In genomic region chr12:89385965-89386537, GRCh38 we compare ENCODE assay signal across 20 cellular contexts. TPM values are rescaled to one million over a fixed set of nuclear protein-coding genes. Genes with fewer than 3 reads are reported as not detected.
DNase-seq lines count a peak whose midpoint lies in the region; ATAC-seq and TF ChIP-seq lines count a peak whose summit lies in the region.
"Had no signal": no experiment of that assay in that cellular context is flagged by ENCODE, and none has a peak within 500 bp of the region (broad histone marks: within the 10 kb centered on the region; RNA-seq: fewer than 3 reads in every experiment).

No MANE protein-coding gene starts in this region.

- H3K9me3 ChIP-seq in gastroesophageal sphincter: no peaks in the 10 kb centered on the region
- H3K9me3 ChIP-seq in mucosa of rectum (ENCODE audit: control insufficient read depth in 2 of 2, low read length in 2 of 2): no peaks in the 10 kb centered on the region
- H3K9me3 ChIP-seq: BLaER1 treated with 17β-estradiol and CSF1 and Interleukin-3, amounts not matched to agents 10 nM and 100 nM; left lung had no signal

- no peak overlapping the region for H3K9ac ChIP-seq in mucosa of rectum (ENCODE audit: low read depth in 1 of 2, low read length in 2 of 2)
- H3K9ac ChIP-seq: BLaER1 treated with 17β-estradiol and CSF1 and Interleukin-3, amounts not matched to agents 10 nM and 100 nM had no signal

- peak overlapping the region; percentile 57 for H3K27ac ChIP-seq in 22Rv1
- H3K27ac ChIP-seq in gastroesophageal sphincter: peak overlapping the region; percentile 3 to 79 (median 73)
- H3K27ac ChIP-seq in mucosa of rectum (ENCODE audit: low read depth in 2 of 2, low read length in 2 of 2): peak overlapping the region; percentile 79 to 82
- H3K27ac ChIP-seq: BLaER1 treated with 17β-estradiol and CSF1 and Interleukin-3, amounts not matched to agents 10 nM and 100 nM had no signal

- WGBS in gastroesophageal sphincter (ENCODE audit: low coverage in 1 of 2), 2 donors: 63 to 74% methylated on average over 5 to 7 of the region's 7 CpGs

- DNase-seq in LoVo (ENCODE audit: low spot score) (peak; percentile 60), NCI-H187 treated with DMSO at 0.1 percent for 48 hours (lab: John Stamatoyannopoulos, UW) (no peak)
- DNase-seq in stimulated activated CD4-positive, alpha-beta T cell treated with anti-CD3 and anti-CD28 coated beads, Interleukin-15, amount 100 ng/mL, for 24 hours: no peak
- no peak for DNase-seq in activated CD4-positive, alpha-beta T cell treated with anti-CD3 and anti-CD28 coated beads for 1 hour
- DNase-seq: ACHN; activated CD4-positive, alpha-beta T cell treated with anti-CD3 and anti-CD28 coated beads for 4 hours; activated naive CD8-positive, alpha-beta T cell treated with anti-CD3 and anti-CD28 coated beads for 36 hours; GDM1; left lung; NCI-H1417; NCI-H2171; occipital lobe; SHP77; SW 1271 had no signal

- TF ChIP-seq CTCF in 22Rv1 (IDR thresholded peaks at IDR 0.05) (no peak), gastroesophageal sphincter (IDR thresholded peaks at IDR 0.05) (no peak)

- no peak for TF ChIP-seq POLR2A in gastroesophageal sphincter (IDR thresholded peaks at IDR 0.05)

- H3K36me3 ChIP-seq in gastroesophageal sphincter: no peaks in the 10 kb centered on the region
- H3K36me3 ChIP-seq in mucosa of rectum (ENCODE audit: control insufficient read depth in 2 of 2, insufficient read depth in 2 of 2, low read length in 2 of 2): no peaks in the 10 kb centered on the region
- H3K36me3 ChIP-seq: BLaER1 treated with 17β-estradiol and CSF1 and Interleukin-3, amounts not matched to agents 10 nM and 100 nM; left lung had no signal

- ATAC-seq in gastroesophageal sphincter (no peak), HG02840 (IDR thresholded peaks at IDR 0.05; ENCODE audit: low FRiP score, unreplicated experiment) (no peak)
- ATAC-seq: left lung, sciatic nerve had no signal

- H3K4me3 ChIP-seq in gastroesophageal sphincter (no peak overlapping the region), mucosa of rectum (ENCODE audit: low read length in 2 of 2) (no peak overlapping the region)
- H3K4me3 ChIP-seq: BLaER1 treated with 17β-estradiol and CSF1 and Interleukin-3, amounts not matched to agents 10 nM and 100 nM; left lung had no signal

- H3K4me1 ChIP-seq in gastroesophageal sphincter (peaks cover 4 to 63% (median 15%) of the 10 kb centered on the region in 3 donors), mucosa of rectum (ENCODE audit: control insufficient read depth in 2 of 2, insufficient read depth in 2 of 2, low read length in 2 of 2) (peaks cover 31 to 58% of the 10 kb centered on the region in 2 donors)

- H3K27me3 ChIP-seq in gastroesophageal sphincter: no peaks in the 10 kb centered on the region
- H3K27me3 ChIP-seq in mucosa of rectum (ENCODE audit: control insufficient read depth in 2 of 2, insufficient read depth in 2 of 2, low read length in 2 of 2): no peaks in the 10 kb centered on the region
- H3K27me3 ChIP-seq: BLaER1 treated with 17β-estradiol and CSF1 and Interleukin-3, amounts not matched to agents 10 nM and 100 nM; left lung had no signal

- TF ChIP-seq EP300 in gastroesophageal sphincter (IDR thresholded peaks at IDR 0.05): no peak

RNA-seq across cellular contexts. Expression of gene DUSP6, which starts 33.8 kb away (rescaled TPM):
- 10 to 100 TPM; 52.8 to 73.8 (median 58.5) TPM for total RNA-seq in gastroesophageal sphincter
